4 cellular contexts compared by ENCODE assay signal in genomic region chrX:7178859-7179258, GRCh38. TPM values are rescaled to one million over a fixed set of nuclear protein-coding genes. Genes with fewer than 3 reads are reported as not detected.
DNase-seq lines count a peak whose midpoint lies in the region; ATAC-seq, FAIRE-seq and TF ChIP-seq lines count a peak whose summit lies in the region.
"Not testable (repeated sequence)": the region's sequence is repeated elsewhere in the genome, so short reads cannot be mapped to it uniquely, and the experiment has no call there.

No MANE protein-coding gene starts in this region.

- POLR2A ChIA-PET in HEK293 (lab: Yijun Ruan, JAX); K562 (lab: Yijun Ruan, JAX): not testable (repeated sequence)

- not testable (repeated sequence) for H3K36me3 Mint-ChIP-seq in neural crest cell (ENCODE audit: low read depth)

- not testable (repeated sequence) for DNase-seq in K562 (ENCODE audit: extremely low read depth in 1 of 4, low spot score in 3 of 4); bronchial epithelial cell (ENCODE audit: low read depth); neural crest cell (ENCODE audit: low read depth, low spot score)

- H3K4me1 Mint-ChIP-seq in neural crest cell, result not testable (repeated sequence)

- H3K27me3 Mint-ChIP-seq in neural crest cell (ENCODE audit: low read depth), result not testable (repeated sequence)

- not testable (repeated sequence) for H3K79me2 ChIP-seq in K562 (ENCODE audit: control insufficient read depth, insufficient read depth, low read length)

- in situ Hi-C loops in K562 (cut with MboI), result not testable (repeated sequence)

- not testable (repeated sequence) for H2AFZ ChIP-seq in K562 (ENCODE audit: low read depth, low read length)

- not testable (repeated sequence) for FAIRE-seq in K562 (lab: Jason Lieb, UNC)
- FAIRE-seq in bronchial epithelial cell (lab: Jason Lieb, UNC), result peak; percentile 58

- H3K4me1 ChIP-seq in HEK293 (ENCODE audit: control insufficient read depth, insufficient read depth, low read length); K562 (replicated peaks in 1 of 2; ENCODE audit: control insufficient read depth in 2 of 2, insufficient read depth in 2 of 2, low read length in 2 of 2): not testable (repeated sequence)

- not testable (repeated sequence) for H3K9me3 Mint-ChIP-seq in neural crest cell

- CTCF ChIA-PET in HEK293 (lab: Yijun Ruan, JAX); K562 (lab: Yijun Ruan, JAX; ENCODE audit: low intra/inter-chr PET ratio): not testable (repeated sequence)

- H3K9ac ChIP-seq in K562 (ENCODE audit: insufficient read depth in 1 of 2, low read depth in 2 of 2, low read length in 2 of 2), result not testable (repeated sequence)

- H3K36me3 ChIP-seq in HEK293 (ENCODE audit: control insufficient read depth in 2 of 2, insufficient read depth in 1 of 2, low read length in 2 of 2); K562 (ENCODE audit: control insufficient read depth, insufficient read depth, low read length); bronchial epithelial cell (ENCODE audit: control insufficient read depth, insufficient read depth, low read length): not testable (repeated sequence)

- not testable (repeated sequence) for H3K9me1 ChIP-seq in K562 (ENCODE audit: control insufficient read depth, insufficient read depth, low read length)

- H3K27ac Mint-ChIP-seq in neural crest cell (ENCODE audit: unreplicated experiment), result peak overlapping the region; percentile 30

- not testable (repeated sequence) for H3K4me3 Mint-ChIP-seq in neural crest cell

- TF ChIP-seq CTCF in HEK293 (tag by site-specific recombination; IDR thresholded peaks at IDR 0.05); K562 (IDR thresholded peaks at IDR 0.05 in 2 of 3, conservative IDR thresholded peaks at IDR 0.05 in 1 of 3; ENCODE audit: insufficient read depth in 2 of 3, low read depth in 1 of 3, low read length in 3 of 3); bronchial epithelial cell (IDR thresholded peaks at IDR 0.05; ENCODE audit: insufficient read depth, low read length, severe bottlenecking); neural crest cell (conservative IDR thresholded peaks at IDR 0.05): not testable (repeated sequence)

- not testable (repeated sequence) for H3K4me2 ChIP-seq in K562 (ENCODE audit: insufficient read depth, low read length)

- not testable (repeated sequence) for H3K27me3 ChIP-seq in K562 (ENCODE audit: control insufficient read depth in 2 of 2, insufficient read depth in 2 of 2, low read length in 2 of 2); bronchial epithelial cell (ENCODE audit: control insufficient read depth, insufficient read depth, low read length)

- H3K27ac ChIP-seq in HEK293 (ENCODE audit: extremely low read depth, low read depth, low read length); K562 (ENCODE audit: extremely low read depth, low read depth, low read length): not testable (repeated sequence)

- not testable (repeated sequence) for BruUV-seq in K562 (replicated peaks; lab: Mats Ljungman, UMichigan)

- not testable (repeated sequence) for TF ChIP-seq RAD21 in K562 (CRISPR knock-in tag; conservative IDR thresholded peaks at IDR 0.05 in 1 of 2, IDR thresholded peaks at IDR 0.05 in 1 of 2)

- H3K9me3 ChIP-seq in HEK293 (ENCODE audit: control insufficient read depth, insufficient read depth, low read depth, low read length); K562 (replicated peaks; ENCODE audit: control insufficient read depth, insufficient read depth, low read depth, low read length): not testable (repeated sequence)

- 0% methylated on average over 2 of the region's 2 CpGs for WGBS in K562 (ENCODE audit: insufficient coverage, low coverage, missing lambda C conversion rate)

- not testable (repeated sequence) for H4K20me1 ChIP-seq in K562 (replicated peaks; ENCODE audit: control insufficient read depth, insufficient read depth, low read length)

- TF ChIP-seq POLR2A in K562 (conservative IDR thresholded peaks at IDR 0.05), result not testable (repeated sequence)

- intact Hi-C loops in K562 (cut with micrococcal nuclease), result not testable (repeated sequence)

- TF ChIP-seq EP300 in K562 (IDR thresholded peaks at IDR 0.05; ENCODE audit: low read length), result not testable (repeated sequence)

- H3K4me3 ChIP-seq in HEK293 (ENCODE audit: low read depth, low read length); K562; bronchial epithelial cell (ENCODE audit: low read depth, low read length): not testable (repeated sequence)

- not testable (repeated sequence) for ATAC-seq in K562

TF ChIP-seq in HEK293, 187 proteins besides CTCF, POLR2A, EP300 and RAD21:
- TF ChIP-seq PRDM1 (tag by site-specific recombination; IDR thresholded peaks at IDR 0.05), result peak; percentile 90

TF ChIP-seq in K562, 482 proteins besides CTCF, POLR2A, EP300 and RAD21:
- peak; percentile 75 for TF ChIP-seq HMBOX1 (IDR thresholded peaks at IDR 0.05)

RNA-seq across cellular contexts. Expression of gene PUDP, which starts 30.9 kb away (rescaled TPM):
- 20.5 and 30.5 TPM in 2 replicates for total RNA-seq in K562 (2011; cell fraction: chromatin; rRNA removed; ENCODE audit: low replicate concordance)
- 10.2 and 12.4 TPM in 2 replicates for total RNA-seq in K562 (2011; cell fraction: nucleolus; rRNA removed)
- 20.8 and 28.0 TPM in 2 replicates for total RNA-seq in K562 (2011; cell fraction: nucleoplasm; rRNA removed)
- 13.6 and 13.8 TPM in 2 replicates for total RNA-seq in K562 (2014; rRNA removed)
- total RNA-seq in K562 (2014; rRNA removed; fragmentation: Illumina TruSeq; extraction: Trizol), result 21.1 and 21.2 TPM in 2 replicates
- total RNA-seq in K562 (2015; rRNA removed; fragmentation: Illumina TruSeq; extraction: Trizol), result 19.0 and 21.4 TPM in 2 replicates
- 29.2 and 31.7 TPM in 2 replicates for total RNA-seq in K562 (2021)
- 36.7 and 48.6 TPM in 2 replicates for polyA plus RNA-seq in K562 (2011; rRNA removed)
- 28.7 and 34.0 TPM in 2 replicates for polyA plus RNA-seq in K562 (2011; cell fraction: cytosol; rRNA removed)
- 12.5 and 15.8 TPM in 2 replicates for polyA plus RNA-seq in K562 (2011; cell fraction: nucleus; rRNA removed)
- polyA plus RNA-seq in K562 (2012), result 29.9 and 35.2 TPM in 2 replicates
- 29.8 and 36.7 TPM in 2 replicates for polyA plus RNA-seq in K562 (2014; fragmentation: Illumina TruSeq; extraction: Trizol)
- polyA plus RNA-seq in K562 (2014; fragmentation: Nextera tagmentation; extraction: Ambion mirVana), result 10 to 100 TPM; 61.9 to 63.0 TPM
- polyA plus RNA-seq in K562 (2014; rRNA removed), result 27.8 and 31.3 TPM in 2 replicates
- 48.9 and 52.5 TPM in 2 replicates for polyA minus RNA-seq in K562 (2011; rRNA and poly(A)+ RNA removed)
- 21.5 and 21.8 TPM in 2 replicates for polyA minus RNA-seq in K562 (2011; cell fraction: cytosol; rRNA and poly(A)+ RNA removed)
- 10.6 and 16.1 TPM in 2 replicates for polyA minus RNA-seq in K562 (2011; cell fraction: nucleus; rRNA and poly(A)+ RNA removed)
- 6.1 and 13.6 TPM in 2 replicates for total RNA-seq in bronchial epithelial cell
- total RNA-seq in neural crest cell, result 75.0 and 75.8 TPM in 2 replicates

RNA-seq across cellular contexts. Expression of gene STS, which starts 31.3 kb away (rescaled TPM):
- total RNA-seq in K562 (2011; cell fraction: chromatin; rRNA removed; ENCODE audit: low replicate concordance), result 0.65 and 1.1 TPM in 2 replicates
- 0.66 and 0.83 TPM in 2 replicates for total RNA-seq in K562 (2011; cell fraction: nucleolus; rRNA removed)
- 1.2 and 1.8 TPM in 2 replicates for total RNA-seq in K562 (2011; cell fraction: nucleoplasm; rRNA removed)
- total RNA-seq in K562 (2014; rRNA removed) (0.36 and 0.65 TPM in 2 replicates), K562 (2014; rRNA removed; fragmentation: Illumina TruSeq; extraction: Trizol) (0.83 and 0.91 TPM in 2 replicates), K562 (2015; rRNA removed; fragmentation: Illumina TruSeq; extraction: Trizol) (1.1 and 1.3 TPM in 2 replicates), K562 (2021) (0.73 and 0.76 TPM in 2 replicates), bronchial epithelial cell (0.26 and 0.77 TPM in 2 replicates), neural crest cell (6.3 and 6.9 TPM in 2 replicates)
- polyA plus RNA-seq in K562 (2011; rRNA removed) (0.53 and 0.63 TPM in 2 replicates), K562 (2014; fragmentation: Illumina TruSeq; extraction: Trizol) (0.75 and 0.89 TPM in 2 replicates), K562 (2014; fragmentation: Nextera tagmentation; extraction: Ambion mirVana) (under 1 TPM; 0.14 to 0.39 TPM), K562 (2014; rRNA removed) (0.21 and 0.45 TPM in 2 replicates)
- polyA plus RNA-seq in K562 (2011; cell fraction: cytosol; rRNA removed), result 0.52 and 0.59 TPM in 2 replicates
- polyA plus RNA-seq in K562 (2011; cell fraction: nucleus; rRNA removed), result 0.48 and 0.51 TPM in 2 replicates
- polyA plus RNA-seq in K562 (2012), result 0.87 and 0.93 TPM in 2 replicates
- polyA minus RNA-seq in K562 (2011; rRNA and poly(A)+ RNA removed), result 1.7 and 1.8 TPM in 2 replicates
- 0.64 and 0.86 TPM in 2 replicates for polyA minus RNA-seq in K562 (2011; cell fraction: cytosol; rRNA and poly(A)+ RNA removed)
- polyA minus RNA-seq in K562 (2011; cell fraction: nucleus; rRNA and poly(A)+ RNA removed), result 0.54 and 0.89 TPM in 2 replicates
